In the genomic region with DNA sequence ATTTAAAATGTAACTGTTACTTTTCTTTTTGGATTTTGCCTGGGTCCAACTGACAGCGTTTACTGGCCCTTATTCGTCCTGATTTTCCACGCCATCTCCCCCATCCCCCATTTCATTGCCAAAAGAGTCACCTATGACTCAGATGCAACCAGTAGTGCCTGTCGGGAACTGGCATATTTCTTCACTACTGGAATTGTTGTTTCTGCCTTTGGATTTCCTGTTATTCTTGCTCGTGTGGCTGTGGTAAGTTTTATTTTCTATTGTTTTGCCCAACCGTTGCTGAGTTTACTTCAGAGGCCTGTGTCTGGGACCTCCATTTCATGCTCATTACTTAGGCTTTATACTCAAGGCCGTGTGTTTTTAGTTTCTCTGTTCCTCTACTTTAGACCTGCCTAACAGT, we compare ENCODE assay signal across 11 cellular contexts. TPM values are rescaled to one million over a fixed set of nuclear protein-coding genes. Genes with fewer than 3 reads are reported as not detected.
DNase-seq lines count a peak whose midpoint lies in the region; ATAC-seq and TF ChIP-seq lines count a peak whose summit lies in the region.
"Had no signal": no experiment of that assay in that cellular context is flagged by ENCODE, and none has a peak within 500 bp of the region (broad histone marks: within the 10 kb centered on the region; RNA-seq: fewer than 3 reads in every experiment).

No MANE protein-coding gene starts in this region.

- H3K4me3 Mint-ChIP-seq in endothelial cell (ENCODE audit: unreplicated experiment) (peak overlapping the region; percentile 26), immature natural killer cell (no peak overlapping the region)
- H3K4me3 Mint-ChIP-seq: activated B cell treated with CpG ODN at 0.5 μM for 24 hours had no signal

- H3K27me3 ChIP-seq in AG04450 (ENCODE audit: control insufficient read depth, insufficient read depth, low read length), result no peaks in the 10 kb centered on the region
- H3K27me3 ChIP-seq: neutrophil had no signal

- H3K36me3 Mint-ChIP-seq in endothelial cell (ENCODE audit: low read depth, unreplicated experiment) (peaks cover 20% of the 10 kb centered on the region), immature natural killer cell (peaks cover 13 to 21% (median 20%) of the 10 kb centered on the region in 3 donors)

- CTCF ChIA-PET in AG04450 (lab: Charles Lee), result interaction anchor here (1.1 to 3.8 kb wide), 6 partner anchors 8 to 261 kb away, joined by 3 to 89 read pairs (median 19); no protein-coding TSS in a partner anchor

- H3K27me3 Mint-ChIP-seq in endothelial cell (ENCODE audit: unreplicated experiment) (peaks cover 5% of the 10 kb centered on the region), immature natural killer cell (ENCODE audit: low read depth in 3 of 3) (peaks cover 0 to 1% (median 0%) of the 10 kb centered on the region in 3 donors)
- H3K27me3 Mint-ChIP-seq: activated B cell treated with CpG ODN at 0.5 μM for 24 hours had no signal

- no peak for ATAC-seq in HG02759 (IDR thresholded peaks at IDR 0.05; ENCODE audit: unreplicated experiment)

- peak overlapping the region; percentile 98 for H3K27ac Mint-ChIP-seq in endothelial cell (ENCODE audit: unreplicated experiment)
- peak overlapping the region in 1 of 6 donors; percentile 29 for H3K27ac Mint-ChIP-seq in immature natural killer cell
- H3K27ac Mint-ChIP-seq: activated B cell treated with CpG ODN at 0.5 μM for 24 hours had no signal

- no peaks in the 10 kb centered on the region for H3K9me3 ChIP-seq in AG04450 (ENCODE audit: control insufficient read depth, insufficient read depth, low read length)
- H3K9me3 ChIP-seq: neutrophil had no signal

- H3K4me1 Mint-ChIP-seq in endothelial cell (ENCODE audit: unreplicated experiment) (peaks cover 38% of the 10 kb centered on the region), immature natural killer cell (peaks cover 0 to 11% of the 10 kb centered on the region in 2 donors)
- H3K4me1 Mint-ChIP-seq: activated B cell treated with CpG ODN at 0.5 μM for 24 hours had no signal

- peak overlapping the region; percentile 32 for H3K27ac ChIP-seq in AG04450 (ENCODE audit: low read depth, low read length)
- H3K27ac ChIP-seq: neutrophil had no signal

- DNase-seq in AG04450 (ENCODE audit: low read depth, low spot score) (no peak), MV-4-11 (lab: John Stamatoyannopoulos, UW) (peak; percentile 68), endothelial cell (ENCODE audit: low spot score) (no peak), myocyte (ENCODE audit: low read depth) (peak; percentile 69), superior temporal gyrus (ENCODE audit: extremely low spot score) (no peak), immature natural killer cell (no peak)
- no peak for DNase-seq in activated CD4-positive, alpha-beta T cell treated with anti-CD3 and anti-CD28 coated beads, Interleukin-2, amount 50 U/mL, for 4 hours
- DNase-seq: activated B cell treated with CpG ODN at 0.5 μM for 24 hours; stimulated activated naive CD4-positive, alpha-beta T cell treated with Interleukin-2 at 50 U/mL for 16 hours had no signal

- no peak overlapping the region for H3K4me3 ChIP-seq in AG04450 (ENCODE audit: low read depth, low read length)

- no peaks in the 10 kb centered on the region for H3K9me3 Mint-ChIP-seq in endothelial cell (ENCODE audit: unreplicated experiment)
- peaks cover 0 to 1% (median 0%) of the 10 kb centered on the region in 6 donors for H3K9me3 Mint-ChIP-seq in immature natural killer cell
- H3K9me3 Mint-ChIP-seq: activated B cell treated with CpG ODN at 0.5 μM for 24 hours had no signal

- POLR2A ChIA-PET in AG04450 (lab: Yijun Ruan, JAX), result no interaction called here

- no peak for TF ChIP-seq CTCF in AG04450 (IDR thresholded peaks at IDR 0.05; ENCODE audit: low read depth, low read length)
- TF ChIP-seq CTCF in endothelial cell (IDR thresholded peaks at IDR 0.05; ENCODE audit: unreplicated experiment), result no peak

RNA-seq across cellular contexts. Expression of gene LEPR, which starts 9.3 kb away (rescaled TPM):
- polyA plus RNA-seq in AG04450 (2011; rRNA removed), result 7.4 and 11.1 TPM in 2 replicates
- polyA minus RNA-seq in AG04450 (2011; rRNA and poly(A)+ RNA removed), result 6.0 and 10.9 TPM in 2 replicates
- 8.3 TPM for total RNA-seq in endothelial cell (ENCODE audit: unreplicated experiment)
- 19.4 TPM in 2 replicates for total RNA-seq in myocyte
- 3.8 TPM for polyA plus RNA-seq in myocyte (2012)
- 1 to 10 TPM; 2.2 to 6.3 (median 2.4) TPM for polyA plus RNA-seq in immature natural killer cell

RNA-seq across cellular contexts. Expression of gene LEPROT, which starts 9.3 kb away (rescaled TPM):
- 63.9 and 86.7 TPM in 2 replicates for polyA plus RNA-seq in AG04450 (2011; rRNA removed)
- polyA minus RNA-seq in AG04450 (2011; rRNA and poly(A)+ RNA removed), result 60.1 and 71.6 TPM in 2 replicates
- total RNA-seq in endothelial cell (ENCODE audit: unreplicated experiment), result 86.1 TPM
- total RNA-seq in myocyte, result 46.9 and 56.9 TPM in 2 replicates
- 63.9 TPM for polyA plus RNA-seq in myocyte (2012)
- polyA plus RNA-seq in immature natural killer cell, result 10 to 100 TPM; 11.9 to 24.8 (median 17.6) TPM

Comparison
In these comparisons a context has a peak if more than half of its experiments do, and no peak if none do; other contexts are left out.
1. DNase-seq: peak in MV-4-11 (single experiment) and myocyte (single experiment); none in AG04450 (single experiment), endothelial cell (single experiment), superior temporal gyrus (single experiment), activated CD4-positive, alpha-beta T cell treated with anti-CD3 and anti-CD28 coated beads, Interleukin-2, amount 50 U/mL, for 4 hours (0 of 2) and immature natural killer cell (0 of 3).